ENCODE assay signal across 25 cellular contexts in the genomic region with DNA sequence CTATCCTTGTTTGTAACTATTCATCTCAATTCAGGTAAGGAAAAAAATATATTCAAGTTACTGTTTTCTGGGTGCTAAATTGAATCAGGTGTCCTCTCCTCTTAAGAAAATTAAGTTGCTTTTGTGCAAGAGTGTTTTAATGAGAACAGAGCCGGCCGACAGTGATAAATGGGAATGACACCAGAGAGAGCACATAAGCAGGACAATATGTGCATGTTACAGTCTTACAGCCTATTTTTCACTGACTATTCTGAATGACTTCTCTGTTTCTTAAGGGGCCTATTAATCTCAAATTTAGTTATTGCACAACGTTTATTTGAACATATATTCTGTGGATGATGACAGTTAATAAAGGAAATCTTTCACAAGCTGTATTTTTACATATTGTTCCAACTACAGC.
"Had no signal": no experiment of that assay in that cellular context is flagged by ENCODE, and none has a peak within 500 bp of the region (broad histone marks: within the 10 kb centered on the region; RNA-seq: fewer than 3 reads in every experiment).

No MANE protein-coding gene starts in this region.

- DNase-seq: activated B cell treated with CpG ODN at 0.5 μM for 24 hours; activated CD4-positive, alpha-beta T cell treated with anti-CD3 and anti-CD28 coated beads for 48 hours; activated CD4-positive, alpha-beta T cell treated with anti-CD3 and anti-CD28 coated beads, Interleukin-2, amount 50 U/mL, for 1 hour; activated CD4-positive, alpha-beta T cell treated with anti-CD3 and anti-CD28 coated beads, Interleukin-2, amount 50 U/mL, for 48 hours; activated CD8-positive, alpha-beta memory T cell treated with anti-CD3 and anti-CD28 coated beads for 24 hours; activated CD8-positive, alpha-beta T cell treated with anti-CD3 and anti-CD28 coated beads for 36 hours; activated effector memory CD4-positive, alpha-beta T cell treated with Interleukin-2 at 50 U/mL for 16 hours; activated gamma-delta T cell treated with Interleukin-2 at 50 U/mL for 16 hours; activated naive CD4-positive, alpha-beta T cell treated with anti-CD3 and anti-CD28 coated beads, Interleukin-2, amount 50 U/mL, for 16 hours; activated naive CD4-positive, alpha-beta T cell treated with Interleukin-2 at 50 U/mL for 16 hours; activated T-cell treated with anti-CD3 and anti-CD28 coated beads, Interleukin-2, amount 50 U/mL, for 4 hours; amniotic stem cell; aorta; body of pancreas; caudate nucleus; cortex of kidney; dermis blood vessel endothelial cell; effector CD4-positive, alpha-beta T cell; effector memory CD8-positive, alpha-beta T cell; erythroblast; foreskin keratinocyte; heart right ventricle; T-helper 17 cell; T1000; WERI-Rb-1 had no signal
